ENCODE assay signal across 19 cellular contexts in the genomic region with DNA sequence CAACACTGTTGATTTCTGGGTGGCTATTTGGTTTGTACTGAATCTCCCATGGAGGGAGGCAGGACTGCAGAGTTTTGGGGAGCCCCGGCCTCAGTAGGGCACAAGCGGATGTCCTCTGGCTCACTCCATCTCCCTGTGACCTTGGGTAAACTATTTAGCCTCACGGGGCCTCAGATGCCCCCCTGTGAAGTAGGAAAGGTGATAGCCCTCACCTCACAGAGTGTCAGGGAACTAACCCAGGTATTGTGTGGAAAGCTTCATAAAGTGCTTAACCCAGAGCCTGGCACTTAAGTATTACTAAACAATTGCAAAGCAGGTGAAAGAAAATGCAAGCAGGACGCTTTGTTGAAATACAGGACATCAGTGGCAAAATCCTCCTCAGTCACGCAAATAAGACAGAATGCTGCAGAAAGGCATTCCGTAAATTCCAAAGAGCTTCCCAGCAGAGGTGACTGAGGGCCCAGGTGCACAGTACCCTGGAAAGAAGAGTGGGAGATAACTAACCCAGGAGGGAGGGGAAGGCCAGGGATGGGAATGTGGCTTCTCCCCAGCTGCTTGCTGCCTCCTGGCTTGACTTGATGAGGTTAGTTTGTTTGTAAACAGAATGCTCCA.
DNase-seq lines count a peak whose midpoint lies in the region; ATAC-seq, FAIRE-seq and TF ChIP-seq lines count a peak whose summit lies in the region.
"Had no signal": no experiment of that assay in that cellular context is flagged by ENCODE, and none has a peak within 500 bp of the region (broad histone marks: within the 10 kb centered on the region; RNA-seq: fewer than 3 reads in every experiment).

No MANE protein-coding gene starts in this region.

- no peak overlapping the region for H3K27ac Mint-ChIP-seq in CD14-positive monocyte
- H3K27ac Mint-ChIP-seq in activated T-helper 1 cell treated with anti-CD3 and anti-CD28 coated beads, Interleukin-12 subunit alpha, Interleukin-12 subunit beta, Interleukin-2, Interleukin-4 antibody, amounts not matched to agents 30 ng/mL and 10 ng/mL and 1 ng/mL, durations not matched to agents 14 hours and 24 hours and 36 hours = no peak overlapping the region

- H3K27ac ChIP-seq in OCI-LY7 (ENCODE audit: low read depth, low read length, poor library complexity, severe bottlenecking) (no peak overlapping the region), esophagus muscularis mucosa (replicated peaks in 1 of 4) (no peak overlapping the region), keratinocyte (ENCODE audit: control insufficient read depth, insufficient read depth, low read length) (peak overlapping the region; percentile 90)

- intact Hi-C loops in OCI-LY7 (cut with micrococcal nuclease; ENCODE audit: unreplicated experiment) = no loop called here
- intact Hi-C loops in esophagus muscularis mucosa (cut with DNase I) = no loop called here
- intact Hi-C loops in CD14-positive monocyte (cut with micrococcal nuclease) = no loop called here
- intact Hi-C loops in activated T-helper 1 cell treated with anti-CD3 and anti-CD28 coated beads, Interleukin-12 subunit alpha, Interleukin-12 subunit beta, Interleukin-2, Interleukin-4 antibody, amounts not matched to agents 30 ng/mL and 10 ng/mL and 1 ng/mL, durations not matched to agents 14 hours and 24 hours and 36 hours (cut with micrococcal nuclease) = no loop called here

- FAIRE-seq in keratinocyte (lab: Jason Lieb, UNC) = peak; percentile 65
- FAIRE-seq: H54 had no signal

- no peaks in the 10 kb centered on the region for H4K20me1 ChIP-seq in OCI-LY7 (ENCODE audit: insufficient read depth, low read length)
- no peaks in the 10 kb centered on the region for H4K20me1 ChIP-seq in keratinocyte (ENCODE audit: control insufficient read depth, extremely low read depth, insufficient read depth, low read length)

- no peaks in the 10 kb centered on the region for H3K79me2 ChIP-seq in OCI-LY7 (ENCODE audit: insufficient read depth, low read depth, low read length)
- H3K79me2 ChIP-seq in keratinocyte (ENCODE audit: control insufficient read depth, insufficient read depth, low read length) = no peaks in the 10 kb centered on the region

- H3K27me3 ChIP-seq in H7 (ENCODE audit: control insufficient read depth, insufficient read depth, low read length) (peaks cover 4% of the 10 kb centered on the region; the same call in 1 of the 2 replicates), esophagus muscularis mucosa (no peaks in the 10 kb centered on the region), keratinocyte (ENCODE audit: control insufficient read depth, extremely low read depth, insufficient read depth, low read length) (no peaks in the 10 kb centered on the region)

- CTCF ChIA-PET in OCI-LY7 (lab: Charles Lee; ENCODE audit: unreplicated experiment) = no interaction called here

- peak overlapping the region; percentile 33; the same call in 1 of the 2 replicates for H2AFZ ChIP-seq in OCI-LY7 (ENCODE audit: low read length)
- peak overlapping the region; percentile 65 for H2AFZ ChIP-seq in keratinocyte (ENCODE audit: control insufficient read depth, low read length)

- peak; percentile 44 for DNase-seq in H7
- DNase-seq in OCI-LY7 (ENCODE audit: low spot score) = no peak
- DNase-seq in esophagus muscularis mucosa (ENCODE audit: extremely low spot score) = peak; percentile 31
- no peak for DNase-seq in keratinocyte (ENCODE audit: low read depth, low spot score)
- DNase-seq in CD14-positive monocyte (ENCODE audit: low spot score) = no peak
- DNase-seq in activated T-helper 1 cell treated with anti-CD3 and anti-CD28 coated beads, Interleukin-12 subunit alpha, Interleukin-12 subunit beta, Interleukin-2, Interleukin-4 antibody, amounts not matched to agents 30 ng/mL and 10 ng/mL and 1 ng/mL, durations not matched to agents 14 hours and 24 hours and 36 hours (ENCODE audit: low spot score) = no peak
- DNase-seq: AML-193; Calu3; CD4-positive, CD25-positive, alpha-beta regulatory T cell; DND-41; GF-D8; NCI-H1048; NCI-H146; NCI-H446 treated with DMSO at 0.1 percent for 48 hours; NCI-H748 treated with DMSO at 0.1 percent for 48 hours; SHP77 had no signal

- TF ChIP-seq EP300 in esophagus muscularis mucosa (IDR thresholded peaks at IDR 0.05) = no peak

- TF ChIP-seq CTCF in OCI-LY7 (conservative IDR thresholded peaks at IDR 0.05; ENCODE audit: low read length) (no peak), esophagus muscularis mucosa (IDR thresholded peaks at IDR 0.05) (no peak), keratinocyte (optimal IDR thresholded peaks at IDR 0.05 in 1 of 3, IDR thresholded peaks at IDR 0.05 in 1 of 3, conservative IDR thresholded peaks at IDR 0.05 in 1 of 3; ENCODE audit: extremely low read depth in 1 of 3, insufficient read depth in 2 of 3, low read length in 3 of 3) (no peak), CD14-positive monocyte (IDR thresholded peaks at IDR 0.05) (no peak)

- POLR2A ChIA-PET in OCI-LY7 (lab: Charles Lee) = interaction anchor here (0.7 kb wide), 1 partner anchor 928 kb away, joined by 3 read pairs; no protein-coding TSS in a partner anchor

- H3K9me3 ChIP-seq in OCI-LY7 (ENCODE audit: low read length) (no peaks in the 10 kb centered on the region), esophagus muscularis mucosa (no peaks in the 10 kb centered on the region), keratinocyte (ENCODE audit: control insufficient read depth, low read depth, low read length) (no peaks in the 10 kb centered on the region)

- H3K9me2 ChIP-seq in OCI-LY7 (ENCODE audit: insufficient read depth, low read length) = no peaks in the 10 kb centered on the region

- H3K4me1 Mint-ChIP-seq in CD14-positive monocyte = no peaks in the 10 kb centered on the region
- H3K4me1 Mint-ChIP-seq in activated T-helper 1 cell treated with anti-CD3 and anti-CD28 coated beads, Interleukin-12 subunit alpha, Interleukin-12 subunit beta, Interleukin-2, Interleukin-4 antibody, amounts not matched to agents 30 ng/mL and 10 ng/mL and 1 ng/mL, durations not matched to agents 14 hours and 24 hours and 36 hours (ENCODE audit: low read depth) = no peaks in the 10 kb centered on the region
- H3K4me1 Mint-ChIP-seq: CD4-positive, CD25-positive, alpha-beta regulatory T cell had no signal

- H3K9ac ChIP-seq in keratinocyte (ENCODE audit: control insufficient read depth, extremely low read depth, insufficient read depth, low read length) = peak overlapping the region; percentile 59

- H3K4me2 ChIP-seq in OCI-LY7 (ENCODE audit: low read length) (no peak overlapping the region), keratinocyte (ENCODE audit: control insufficient read depth, extremely low read depth, insufficient read depth, low read depth, low read length) (peak overlapping the region; percentile 83)

- dilution Hi-C loops in keratinocyte (cut with MboI; ENCODE audit: extremely low pct_ligation_motif_present, low sequenced_read_pairs) = no loop called here

- H3K9me3 Mint-ChIP-seq in CD14-positive monocyte = peaks cover 0 to 3% (median 0%) of the 10 kb centered on the region in 7 donors
- no peaks in the 10 kb centered on the region for H3K9me3 Mint-ChIP-seq in activated T-helper 1 cell treated with anti-CD3 and anti-CD28 coated beads, Interleukin-12 subunit alpha, Interleukin-12 subunit beta, Interleukin-2, Interleukin-4 antibody, amounts not matched to agents 30 ng/mL and 10 ng/mL and 1 ng/mL, durations not matched to agents 14 hours and 24 hours and 36 hours

- no peaks in the 10 kb centered on the region for H3K9me1 ChIP-seq in keratinocyte (ENCODE audit: control insufficient read depth, extremely low read depth, insufficient read depth, low read length)

- 66% methylated on average over 5 of the region's 6 CpGs for WGBS in esophagus muscularis mucosa

- H3K36me3 ChIP-seq in H7 (replicated peaks; ENCODE audit: control insufficient read depth, insufficient read depth, low read length) (no peaks in the 10 kb centered on the region), OCI-LY7 (ENCODE audit: insufficient read depth, low read length) (no peaks in the 10 kb centered on the region), esophagus muscularis mucosa (no peaks in the 10 kb centered on the region), keratinocyte (ENCODE audit: control insufficient read depth in 2 of 2, extremely low read depth in 1 of 2, insufficient read depth in 2 of 2, low read length in 2 of 2) (no peaks in the 10 kb centered on the region)

- H3K4me3 ChIP-seq in H7 (ENCODE audit: insufficient read depth, low read depth, low read length) (no peak overlapping the region), OCI-LY7 (ENCODE audit: low read depth, low read length, poor library complexity, severe bottlenecking) (no peak overlapping the region), esophagus muscularis mucosa (no peak overlapping the region), keratinocyte (ENCODE audit: control insufficient read depth in 2 of 3, extremely low read depth in 1 of 3, insufficient read depth in 2 of 3, low read depth in 1 of 3, low read length in 3 of 3) (no peak overlapping the region)

- no peak overlapping the region for H3K4me3 Mint-ChIP-seq in CD14-positive monocyte
- H3K4me3 Mint-ChIP-seq in activated T-helper 1 cell treated with anti-CD3 and anti-CD28 coated beads, Interleukin-12 subunit alpha, Interleukin-12 subunit beta, Interleukin-2, Interleukin-4 antibody, amounts not matched to agents 30 ng/mL and 10 ng/mL and 1 ng/mL, durations not matched to agents 14 hours and 24 hours and 36 hours = no peak overlapping the region
- H3K4me3 Mint-ChIP-seq: CD4-positive, CD25-positive, alpha-beta regulatory T cell had no signal

- H3K36me3 Mint-ChIP-seq in CD14-positive monocyte = no peaks in the 10 kb centered on the region
- no peaks in the 10 kb centered on the region for H3K36me3 Mint-ChIP-seq in activated T-helper 1 cell treated with anti-CD3 and anti-CD28 coated beads, Interleukin-12 subunit alpha, Interleukin-12 subunit beta, Interleukin-2, Interleukin-4 antibody, amounts not matched to agents 30 ng/mL and 10 ng/mL and 1 ng/mL, durations not matched to agents 14 hours and 24 hours and 36 hours (ENCODE audit: low read depth)
- H3K36me3 Mint-ChIP-seq: CD4-positive, CD25-positive, alpha-beta regulatory T cell had no signal

- BruUV-seq in OCI-LY7 (replicated peaks; lab: Mats Ljungman, UMichigan) = no TSS peak

- ATAC-seq in HG02970 (IDR thresholded peaks at IDR 0.05; ENCODE audit: low FRiP score, unreplicated experiment) = no peak
- ATAC-seq: Panc1 had no signal

- H3K27me3 Mint-ChIP-seq in CD14-positive monocyte (ENCODE audit: low read depth in 3 of 3) = peaks cover 0 to 8% (median 2%) of the 10 kb centered on the region in 3 donors
- H3K27me3 Mint-ChIP-seq in activated T-helper 1 cell treated with anti-CD3 and anti-CD28 coated beads, Interleukin-12 subunit alpha, Interleukin-12 subunit beta, Interleukin-2, Interleukin-4 antibody, amounts not matched to agents 30 ng/mL and 10 ng/mL and 1 ng/mL, durations not matched to agents 14 hours and 24 hours and 36 hours (ENCODE audit: insufficient read depth) = no peaks in the 10 kb centered on the region
- H3K27me3 Mint-ChIP-seq: CD4-positive, CD25-positive, alpha-beta regulatory T cell had no signal

- no peak for TF ChIP-seq POLR2A in esophagus muscularis mucosa (IDR thresholded peaks at IDR 0.05; ENCODE audit: low read depth)

- H3K4me1 ChIP-seq in OCI-LY7 (ENCODE audit: insufficient read depth, low read length, poor library complexity, severe bottlenecking) (no peaks in the 10 kb centered on the region), esophagus muscularis mucosa (peaks cover 2 to 13% (median 9%) of the 10 kb centered on the region in 4 donors), keratinocyte (ENCODE audit: control insufficient read depth, extremely low read depth, insufficient read depth, low read length) (peaks cover 39% of the 10 kb centered on the region)

Comparison
In these comparisons a context has a peak if more than half of its experiments do, and no peak if none do; other contexts are left out.
1. DNase-seq: peak in H7 (single experiment) and esophagus muscularis mucosa (single experiment); none in OCI-LY7 (single experiment), keratinocyte (single experiment), CD14-positive monocyte (single experiment) and activated T-helper 1 cell treated with anti-CD3 and anti-CD28 coated beads, Interleukin-12 subunit alpha, Interleukin-12 subunit beta, Interleukin-2, Interleukin-4 antibody, amounts not matched to agents 30 ng/mL and 10 ng/mL and 1 ng/mL, durations not matched to agents 14 hours and 24 hours and 36 hours (single experiment).